8 cellular contexts compared by ENCODE assay signal in the genomic region with DNA sequence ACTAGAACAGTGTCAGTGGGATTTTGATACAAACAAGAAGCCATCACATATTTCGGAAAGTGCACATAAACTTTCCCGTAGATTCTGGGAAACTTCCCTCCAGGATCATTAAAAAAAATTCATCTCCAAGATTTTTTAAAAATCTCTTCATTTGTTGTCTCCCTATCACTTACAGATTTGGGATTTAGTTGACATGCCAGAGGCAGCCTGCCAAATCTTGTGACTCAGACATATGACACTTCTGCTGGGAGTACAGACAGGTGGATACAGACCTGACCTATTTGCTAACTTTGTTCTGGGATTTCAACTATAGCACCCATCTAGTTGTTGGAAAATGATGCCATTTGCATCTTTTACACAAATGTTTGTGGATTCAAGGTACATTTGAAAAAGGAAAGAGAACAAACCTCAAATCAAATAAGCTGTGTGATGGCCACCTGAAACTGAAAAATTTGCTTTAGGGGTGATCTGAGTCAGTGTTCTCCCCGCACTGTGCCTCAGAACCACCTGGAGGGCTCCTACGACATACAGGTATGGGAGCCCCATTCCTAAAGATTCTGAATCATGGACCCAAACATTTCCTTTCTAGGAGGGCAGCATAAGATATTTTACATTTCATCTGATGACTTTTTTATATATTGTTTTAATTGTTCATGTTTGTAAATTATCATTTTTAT.
DNase-seq lines count a peak whose midpoint lies in the region; ATAC-seq lines count a peak whose summit lies in the region.

No MANE protein-coding gene starts in this region.

- ATAC-seq in GM19328 (IDR thresholded peaks at IDR 0.05; ENCODE audit: unreplicated experiment) (peak; percentile 59), HG02885 (IDR thresholded peaks at IDR 0.05; ENCODE audit: poor library complexity, unreplicated experiment) (peak; percentile 94)

- DNase-seq in DMS53 (lab: John Stamatoyannopoulos, UW), result peak; percentile 61
- peak; percentile 21 for DNase-seq in NCI-H774 (lab: John Stamatoyannopoulos, UW)
- DNase-seq in stimulated activated naive CD4-positive, alpha-beta T cell treated with Interleukin-2 at 50 U/mL for 16 hours (lab: John Stamatoyannopoulos, UW), result no peak
- no peak for DNase-seq in activated naive CD4-positive, alpha-beta T cell treated with Interleukin-2 at 50 U/mL for 16 hours
- no peak for DNase-seq in activated effector memory CD4-positive, alpha-beta T cell treated with anti-CD3 and anti-CD28 coated beads, Interleukin-2, amount 50 U/mL, for 16 hours
- no peak for DNase-seq in putamen (ENCODE audit: low spot score)

Comparison
In these comparisons a context has a peak if more than half of its experiments do, and no peak if none do; other contexts are left out.
1. DNase-seq: peak in DMS53 (single experiment) and NCI-H774 (single experiment); none in stimulated activated naive CD4-positive, alpha-beta T cell treated with Interleukin-2 at 50 U/mL for 16 hours (single experiment), activated naive CD4-positive, alpha-beta T cell treated with Interleukin-2 at 50 U/mL for 16 hours (single experiment), activated effector memory CD4-positive, alpha-beta T cell treated with anti-CD3 and anti-CD28 coated beads, Interleukin-2, amount 50 U/mL, for 16 hours (single experiment) and putamen (single experiment).